Comparison of ENCODE assay signal across 16 cellular contexts in the genomic region with DNA sequence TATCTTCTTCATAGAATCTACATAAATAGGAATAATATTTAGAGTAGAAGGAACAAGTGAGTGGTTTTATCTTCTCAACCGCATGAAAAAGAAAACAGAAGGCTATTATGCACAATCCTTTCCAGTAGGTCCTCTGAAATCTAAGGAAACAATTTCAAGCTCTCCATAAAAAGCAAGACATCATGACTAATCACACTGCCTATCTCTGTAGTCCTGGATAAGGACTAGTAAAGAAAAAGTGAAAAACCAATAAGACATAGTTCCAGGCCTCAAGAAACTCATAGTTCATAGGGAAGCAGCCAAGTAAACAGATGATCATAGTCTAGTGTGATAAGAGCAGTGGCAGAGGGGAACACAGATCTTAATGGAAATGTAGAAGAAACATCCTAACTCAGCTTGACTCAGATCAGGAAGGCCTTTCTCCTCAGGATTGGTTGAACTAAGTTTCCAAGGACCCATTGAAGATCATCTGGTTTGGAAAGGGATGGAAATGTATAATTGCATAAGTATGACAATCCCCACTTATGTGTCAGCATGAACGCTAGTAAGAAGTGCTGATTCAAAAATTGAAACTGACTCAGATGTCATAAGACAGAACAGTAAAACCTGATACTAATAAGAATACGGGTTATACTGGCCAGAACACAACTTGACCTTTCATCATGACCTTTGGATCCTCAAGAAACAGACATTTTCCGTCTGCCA.
DNase-seq lines count a peak whose midpoint lies in the region; ATAC-seq, FAIRE-seq and TF ChIP-seq lines count a peak whose summit lies in the region.
"Had no signal": no experiment of that assay in that cellular context is flagged by ENCODE, and none has a peak within 500 bp of the region (broad histone marks: within the 10 kb centered on the region; RNA-seq: fewer than 3 reads in every experiment).

No MANE protein-coding gene starts in this region.

- H3K79me2 ChIP-seq in H1 (ENCODE audit: control insufficient read depth in 1 of 2, insufficient read depth in 2 of 2, low read length in 2 of 2) = no peaks in the 10 kb centered on the region

- TF ChIP-seq RAD21 in H1 (IDR thresholded peaks at IDR 0.05 in 1 of 2, conservative IDR thresholded peaks at IDR 0.05 in 1 of 2; ENCODE audit: low read depth in 2 of 2, low read length in 2 of 2) = no peak

- no peak overlapping the region for H2AFZ ChIP-seq in H1 (ENCODE audit: low read length)

- TF ChIP-seq CTCF in AG04449 (IDR thresholded peaks at IDR 0.05; ENCODE audit: insufficient read depth, low read length, missing control alignments) = no peak
- no peak for TF ChIP-seq CTCF in H1 (IDR thresholded peaks at IDR 0.05; ENCODE audit: control extremely low read depth in 1 of 3, insufficient read depth in 1 of 3, low read depth in 1 of 3, low read length in 3 of 3)

- no peaks in the 10 kb centered on the region for H3K23me2 ChIP-seq in H1 (ENCODE audit: low read depth, low read length)

- no peaks in the 10 kb centered on the region; a peak in 1 of 7 replicates for H3K4me1 ChIP-seq in H1 (replicated peaks in 1 of 4; ENCODE audit: control insufficient read depth in 3 of 4, insufficient read depth in 4 of 4, low read length in 3 of 4)

- no peak overlapping the region for H2BK15ac ChIP-seq in H1 (ENCODE audit: low read length)

- H3K79me1 ChIP-seq in H1 (ENCODE audit: low read depth, low read length) = no peaks in the 10 kb centered on the region

- H3K9ac ChIP-seq in H1 (replicated peaks in 1 of 4; ENCODE audit: extremely low read depth in 1 of 4, low read depth in 3 of 4, low read length in 3 of 4) = no peak overlapping the region

- no peak for TF ChIP-seq POLR2A in H1 (IDR thresholded peaks at IDR 0.05; ENCODE audit: control extremely low read depth in 1 of 2, low read depth in 2 of 2, low read length in 2 of 2)

- no peak for TF ChIP-seq EP300 in H1 (IDR thresholded peaks at IDR 0.05; ENCODE audit: borderline replicate concordance in 1 of 2, low read depth in 2 of 2, low read length in 2 of 2)

- no peak overlapping the region for H3K18ac ChIP-seq in H1 (ENCODE audit: extremely low read depth, low read length)

- H3K36me3 ChIP-seq in H1 (ENCODE audit: control insufficient read depth in 2 of 4, insufficient read depth in 4 of 4, low read length in 3 of 4) = no peaks in the 10 kb centered on the region

- H3K23ac ChIP-seq in H1 (ENCODE audit: insufficient read length) = no peak overlapping the region

- H3K4me3 ChIP-seq in AG04449 (ENCODE audit: low read depth, low read length) = no peak overlapping the region
- H3K4me3 ChIP-seq in H1 (ENCODE audit: extremely low read depth in 1 of 4, insufficient read depth in 2 of 4, low read depth in 3 of 4, low read length in 4 of 4) = no peak overlapping the region

- H4K8ac ChIP-seq in H1 (ENCODE audit: extremely low read depth, insufficient read depth, low read length) = no peak overlapping the region

- H2BK20ac ChIP-seq in H1 (ENCODE audit: low read length) = no peak overlapping the region

- POLR2A ChIA-PET in AG04449 (lab: Yijun Ruan, JAX) (no interaction called here), H1 (lab: Charles Lee; ENCODE audit: partially characterized antibody) (no interaction called here)

- H2BK5ac ChIP-seq in H1 (ENCODE audit: low read depth, low read length) = no peak overlapping the region

- H3K4ac ChIP-seq in H1 (replicated peaks; ENCODE audit: insufficient read length, low read depth, low read length) = no peak overlapping the region

- H4K91ac ChIP-seq in H1 (replicated peaks; ENCODE audit: insufficient read length, low read length) = no peak overlapping the region

- CTCF ChIA-PET in AG04449 (lab: Yijun Ruan, JAX) = interaction anchor here (1.2 kb wide), 1 partner anchor 10 kb away, joined by 3 read pairs; no protein-coding TSS in a partner anchor
- CTCF ChIA-PET in H1 (lab: Charles Lee; ENCODE audit: partially characterized antibody) = no interaction called here

- H2AK5ac ChIP-seq in H1 (ENCODE audit: low read depth, low read length) = no peak overlapping the region

- H4K20me1 ChIP-seq in H1 (replicated peaks in 1 of 2; ENCODE audit: control insufficient read depth in 1 of 2, insufficient read depth in 2 of 2, low read length in 2 of 2) = no peaks in the 10 kb centered on the region

- ATAC-seq in GM18909 (IDR thresholded peaks at IDR 0.05; ENCODE audit: poor library complexity, unreplicated experiment) = peak; percentile 54
- ATAC-seq in HG03108 (IDR thresholded peaks at IDR 0.05; ENCODE audit: unreplicated experiment) = peak; percentile 57
- ATAC-seq in HG02840 (IDR thresholded peaks at IDR 0.05; ENCODE audit: low FRiP score, unreplicated experiment) = no peak
- ATAC-seq: esophagus mucosa, sciatic nerve had no signal

- peak; percentile 63 for FAIRE-seq in H1 (lab: Jason Lieb, UNC)
- no peak for FAIRE-seq in RCC 7860 (lab: Jason Lieb, UNC)
- FAIRE-seq: A204.1, keratinocyte had no signal

- no peak overlapping the region for H3K56ac ChIP-seq in H1 (replicated peaks; ENCODE audit: insufficient read length, low read depth, low read length)

- DNase-seq in AG04449 (ENCODE audit: low read depth, low spot score) (peak; percentile 34), H1 (ENCODE audit: low read depth in 1 of 2, low spot score in 2 of 2) (no peak), putamen (ENCODE audit: low spot score) (no peak), RCC 7860 (ENCODE audit: low spot score) (no peak), NCI-H446 (lab: John Stamatoyannopoulos, UW) (no peak)
- DNase-seq: activated CD4-positive, alpha-beta T cell treated with anti-CD3 and anti-CD28 coated beads for 4 hours; DMS79 treated with DMSO at 0.1 percent for 48 hours; NCI-H146; NK-92 treated with Interleukin-12 subunit alpha and Interleukin-12 subunit beta, amount 100 ng/mL, for 24 hours had no signal

- no peak overlapping the region for H3K27ac ChIP-seq in H1 (ENCODE audit: low read depth, low read length)

- WGBS in H1 (ENCODE audit: extremely low coverage in 1 of 2, insufficient coverage in 1 of 2, insufficient read length in 1 of 2, insufficient replicate concordance in 2 of 2, low coverage in 1 of 2, low lambda C conversion rate in 2 of 2, missing lambda C conversion rate in 1 of 2), 2 experiments = 85% methylated on average over 4 of the region's 4 CpGs; no CpG with 5 or more reads in 1 of the 2 experiments

- H3K14ac ChIP-seq in H1 (ENCODE audit: insufficient read length) = no peak overlapping the region

- H2BK120ac ChIP-seq in H1 (replicated peaks; ENCODE audit: low read depth, low read length) = no peak overlapping the region

- no peak overlapping the region for H4K5ac ChIP-seq in H1 (ENCODE audit: insufficient read length, low read depth, low read length)

- no peak overlapping the region for H3K4me2 ChIP-seq in H1 (ENCODE audit: insufficient read depth in 1 of 2, low read depth in 2 of 2, low read length in 2 of 2)

- H2BK12ac ChIP-seq in H1 (ENCODE audit: low read depth, low read length) = no peak overlapping the region

- H3K27me3 ChIP-seq in H1 (replicated peaks in 1 of 4; ENCODE audit: control insufficient read depth in 3 of 4, extremely low read depth in 1 of 4, insufficient read depth in 3 of 4, low read length in 3 of 4) = no peaks in the 10 kb centered on the region

- no peaks in the 10 kb centered on the region for H3K9me3 ChIP-seq in H1 (ENCODE audit: insufficient read depth in 2 of 2, low read depth in 1 of 2, low read length in 1 of 2)

TF ChIP-seq in H1, 55 proteins besides CTCF, POLR2A, EP300 and RAD21:
- TF ChIP-seq SP4 (IDR thresholded peaks at IDR 0.05; ENCODE audit: low read length) (no peak), TAF1 (IDR thresholded peaks at IDR 0.05; ENCODE audit: low read depth, low read length) (no peak), TAF7 (optimal IDR thresholded peaks at IDR 0.05; ENCODE audit: borderline replicate concordance, low read depth, low read length) (no peak), RBBP5 (IDR thresholded peaks at IDR 0.05; ENCODE audit: borderline replicate concordance, low read depth, low read length) (no peak), TBP (IDR thresholded peaks at IDR 0.05; ENCODE audit: low read depth, low read length) (no peak), TEAD4 (IDR thresholded peaks at IDR 0.05; ENCODE audit: low read depth, low read length) (no peak), JUN (IDR thresholded peaks at IDR 0.05; ENCODE audit: low read depth, low read length) (no peak), KDM5A (IDR thresholded peaks at IDR 0.05; ENCODE audit: low read length) (no peak), RFX5 (IDR thresholded peaks at IDR 0.05; ENCODE audit: borderline replicate concordance, low read depth, low read length) (no peak), GTF2F1 (IDR thresholded peaks at IDR 0.05; ENCODE audit: borderline replicate concordance, low read depth, low read length) (no peak), HDAC6 (IDR thresholded peaks at IDR 0.05; ENCODE audit: low read depth, low read length) (no peak), SUZ12 (IDR thresholded peaks at IDR 0.05; ENCODE audit: low read length) (no peak), EZH2 (IDR thresholded peaks at IDR 0.05; ENCODE audit: low read depth, low read length, severe bottlenecking) (no peak), NRF1 (IDR thresholded peaks at IDR 0.05; ENCODE audit: low read depth, low read length) (no peak), USF2 (IDR thresholded peaks at IDR 0.05; ENCODE audit: low read length) (no peak), CEBPB (IDR thresholded peaks at IDR 0.05; ENCODE audit: low read depth, low read length) (no peak)
- TF ChIP-seq, protein P1, sequence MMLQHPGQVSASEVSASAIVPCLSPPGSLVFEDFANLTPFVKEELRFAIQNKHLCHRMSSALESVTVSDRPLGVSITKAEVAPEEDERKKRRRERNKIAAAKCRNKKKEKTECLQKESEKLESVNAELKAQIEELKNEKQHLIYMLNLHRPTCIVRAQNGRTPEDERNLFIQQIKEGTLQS (IDR thresholded peaks at IDR 0.05; ENCODE audit: insufficient read depth, low read depth, low read length) = no peak
- TF ChIP-seq, protein P2, sequence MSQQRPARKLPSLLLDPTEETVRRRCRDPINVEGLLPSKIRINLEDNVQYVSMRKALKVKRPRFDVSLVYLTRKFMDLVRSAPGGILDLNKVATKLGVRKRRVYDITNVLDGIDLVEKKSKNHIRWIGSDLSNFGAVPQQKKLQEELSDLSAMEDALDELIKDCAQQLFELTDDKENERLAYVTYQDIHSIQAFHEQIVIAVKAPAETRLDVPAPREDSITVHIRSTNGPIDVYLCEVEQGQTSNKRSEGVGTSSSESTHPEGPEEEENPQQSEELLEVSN (IDR thresholded peaks at IDR 0.05) = no peak
TF ChIP-seq in H1: peak in this region for 0.
